In the genomic region with DNA sequence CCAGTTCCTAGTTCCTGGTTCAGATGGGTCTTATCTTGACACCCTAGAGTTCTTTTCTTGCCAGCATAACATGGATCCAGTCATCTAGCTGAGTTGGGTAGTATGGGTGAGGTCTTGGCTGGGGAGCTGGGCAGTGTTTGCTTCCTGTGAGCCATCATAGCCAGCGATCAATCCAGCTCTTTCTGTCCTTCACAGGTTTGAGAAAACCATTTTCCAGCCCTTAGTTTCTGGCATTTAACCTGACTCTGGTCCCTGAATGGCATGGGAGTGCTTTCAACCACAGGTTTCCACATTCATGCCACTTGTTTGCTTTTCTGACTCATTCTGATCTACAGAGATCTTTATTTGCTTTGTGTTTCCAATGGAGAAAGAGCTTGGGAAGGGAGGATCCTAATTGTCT, we compare ENCODE assay signal across 17 cellular contexts. TPM values are rescaled to one million over a fixed set of nuclear protein-coding genes. Genes with fewer than 3 reads are reported as not detected.
DNase-seq lines count a peak whose midpoint lies in the region; ATAC-seq, FAIRE-seq and TF ChIP-seq lines count a peak whose summit lies in the region.
"Had no signal": no experiment of that assay in that cellular context is flagged by ENCODE, and none has a peak within 500 bp of the region (broad histone marks: within the 10 kb centered on the region; RNA-seq: fewer than 3 reads in every experiment).

No MANE protein-coding gene starts in this region.

- TF ChIP-seq CTCF in MCF 10A (IDR thresholded peaks at IDR 0.05; ENCODE audit: unreplicated experiment): no peak
- no peak for TF ChIP-seq CTCF in pancreas (IDR thresholded peaks at IDR 0.05)
- no peak for TF ChIP-seq CTCF in osteocyte (IDR thresholded peaks at IDR 0.05)

- POLR2A ChIA-PET in MCF 10A (lab: Yijun Ruan, JAX): no interaction called here
- POLR2A ChIA-PET in CD4-positive, alpha-beta memory T cell (lab: Charles Lee; ENCODE audit: partially characterized antibody): no interaction called here
- POLR2A ChIA-PET in naive thymus-derived CD4-positive, alpha-beta T cell (lab: Charles Lee): no interaction called here

- 16 to 47% methylated on average over 1 of the region's 1 CpG for WGBS in pancreas, 2 donors

- no peaks in the 10 kb centered on the region for H3K36me3 Mint-ChIP-seq in MCF 10A (ENCODE audit: insufficient read depth, unreplicated experiment)
- no peaks in the 10 kb centered on the region for H3K36me3 Mint-ChIP-seq in CD4-positive, alpha-beta memory T cell
- no peaks in the 10 kb centered on the region for H3K36me3 Mint-ChIP-seq in naive thymus-derived CD4-positive, alpha-beta T cell
- H3K36me3 Mint-ChIP-seq in osteocyte (ENCODE audit: unreplicated experiment): no peaks in the 10 kb centered on the region

- no peak for TF ChIP-seq POLR2A in GM12891 (IDR thresholded peaks at IDR 0.05; ENCODE audit: low read depth, low read length)

- intact Hi-C loops in MCF 10A (cut with micrococcal nuclease) (no loop called here), pancreas (cut with DNase I) (no loop called here)
- intact Hi-C loops in CD4-positive, alpha-beta memory T cell (cut with micrococcal nuclease): no loop called here
- intact Hi-C loops in naive thymus-derived CD4-positive, alpha-beta T cell (cut with micrococcal nuclease): no loop called here

- H3K4me3 ChIP-seq in pancreas: no peak overlapping the region
- H3K4me3 ChIP-seq in CD4-positive, alpha-beta memory T cell (ENCODE audit: low read length in 2 of 2): no peak overlapping the region
- no peak overlapping the region for H3K4me3 ChIP-seq in naive thymus-derived CD4-positive, alpha-beta T cell (ENCODE audit: low read length)
- H3K4me3 ChIP-seq: spleen, thoracic aorta had no signal

- no peak overlapping the region for H3K27ac Mint-ChIP-seq in MCF 10A (ENCODE audit: low read depth, unreplicated experiment)
- H3K27ac Mint-ChIP-seq in CD4-positive, alpha-beta memory T cell: no peak overlapping the region
- H3K27ac Mint-ChIP-seq in naive thymus-derived CD4-positive, alpha-beta T cell: no peak overlapping the region
- no peak overlapping the region for H3K27ac Mint-ChIP-seq in osteocyte (ENCODE audit: unreplicated experiment)
- H3K27ac Mint-ChIP-seq: activated B cell treated with CpG ODN at 0.5 μM for 24 hours had no signal

- H3K27me3 Mint-ChIP-seq in MCF 10A (ENCODE audit: insufficient read depth, unreplicated experiment) (peaks cover 18% of the 10 kb centered on the region), osteocyte (ENCODE audit: unreplicated experiment) (no peaks in the 10 kb centered on the region)
- no peaks in the 10 kb centered on the region for H3K27me3 Mint-ChIP-seq in CD4-positive, alpha-beta memory T cell
- H3K27me3 Mint-ChIP-seq in naive thymus-derived CD4-positive, alpha-beta T cell: no peaks in the 10 kb centered on the region
- H3K27me3 Mint-ChIP-seq: activated B cell treated with CpG ODN at 0.5 μM for 24 hours had no signal

- H3K27me3 ChIP-seq in pancreas: no peaks in the 10 kb centered on the region
- H3K27me3 ChIP-seq in CD4-positive, alpha-beta memory T cell (ENCODE audit: insufficient read depth, low read length): no peaks in the 10 kb centered on the region
- H3K27me3 ChIP-seq in naive thymus-derived CD4-positive, alpha-beta T cell (ENCODE audit: control insufficient read depth in 2 of 2, insufficient read depth in 2 of 2, low read length in 2 of 2): no peaks in the 10 kb centered on the region
- H3K27me3 ChIP-seq: spleen had no signal

- no peaks in the 10 kb centered on the region for H3K36me3 ChIP-seq in pancreas
- no peaks in the 10 kb centered on the region for H3K36me3 ChIP-seq in CD4-positive, alpha-beta memory T cell (ENCODE audit: insufficient read depth, low read length)
- no peaks in the 10 kb centered on the region for H3K36me3 ChIP-seq in naive thymus-derived CD4-positive, alpha-beta T cell (ENCODE audit: control insufficient read depth in 2 of 3, insufficient read depth in 3 of 3, low read length in 3 of 3)
- H3K36me3 ChIP-seq: spleen, thoracic aorta had no signal

- BruUV-seq in MCF 10A (replicated peaks; lab: Mats Ljungman, UMichigan): no TSS peak

- peak; percentile 69 for FAIRE-seq in GM12891 (lab: Jason Lieb, UNC)
- FAIRE-seq in pancreas (lab: Jason Lieb, UNC): no peak

- H3K9me3 Mint-ChIP-seq in MCF 10A (ENCODE audit: unreplicated experiment): no peaks in the 10 kb centered on the region
- H3K9me3 Mint-ChIP-seq in CD4-positive, alpha-beta memory T cell: peaks cover 0 to 13% (median 4%) of the 10 kb centered on the region in 8 donors
- H3K9me3 Mint-ChIP-seq in naive thymus-derived CD4-positive, alpha-beta T cell: peaks cover 0 to 10% (median 2%) of the 10 kb centered on the region in 11 donors
- peaks cover 14% of the 10 kb centered on the region for H3K9me3 Mint-ChIP-seq in osteocyte (ENCODE audit: unreplicated experiment)
- H3K9me3 Mint-ChIP-seq: activated B cell treated with CpG ODN at 0.5 μM for 24 hours had no signal

- no peak overlapping the region for H3K4me3 Mint-ChIP-seq in MCF 10A (ENCODE audit: unreplicated experiment)
- H3K4me3 Mint-ChIP-seq in CD4-positive, alpha-beta memory T cell: no peak overlapping the region
- H3K4me3 Mint-ChIP-seq in naive thymus-derived CD4-positive, alpha-beta T cell: no peak overlapping the region
- no peak overlapping the region for H3K4me3 Mint-ChIP-seq in osteocyte (ENCODE audit: unreplicated experiment)
- H3K4me3 Mint-ChIP-seq: activated B cell treated with CpG ODN at 0.5 μM for 24 hours had no signal

- H3K4me1 Mint-ChIP-seq in MCF 10A (ENCODE audit: insufficient read depth, unreplicated experiment): no peaks in the 10 kb centered on the region
- no peaks in the 10 kb centered on the region for H3K4me1 Mint-ChIP-seq in CD4-positive, alpha-beta memory T cell
- peaks cover 0 to 8% (median 0%) of the 10 kb centered on the region in 7 donors for H3K4me1 Mint-ChIP-seq in naive thymus-derived CD4-positive, alpha-beta T cell
- peaks cover 1% of the 10 kb centered on the region for H3K4me1 Mint-ChIP-seq in osteocyte (ENCODE audit: unreplicated experiment)
- H3K4me1 Mint-ChIP-seq: activated B cell treated with CpG ODN at 0.5 μM for 24 hours had no signal

- no peaks in the 10 kb centered on the region for H3K9me3 ChIP-seq in pancreas
- H3K9me3 ChIP-seq in CD4-positive, alpha-beta memory T cell (ENCODE audit: control insufficient read depth in 1 of 2, low read length in 2 of 2): no peaks in the 10 kb centered on the region
- H3K9me3 ChIP-seq in naive thymus-derived CD4-positive, alpha-beta T cell (ENCODE audit: control insufficient read depth in 2 of 3, low read length in 3 of 3): no peaks in the 10 kb centered on the region
- H3K9me3 ChIP-seq: Caco-2, thoracic aorta had no signal

- ATAC-seq in pancreas: peak; percentile 90 to 94 (median 92)
- no peak for ATAC-seq in naive thymus-derived CD4-positive, alpha-beta T cell

- DNase-seq in GM12891 (ENCODE audit: insufficient read length, low spot score): no peak
- DNase-seq in NCI-H2029 treated with DMSO at 0.1 percent for 48 hours (lab: John Stamatoyannopoulos, UW): peak; percentile 55
- DNase-seq in MCF 10A (ENCODE audit: unreplicated experiment): peak; percentile 65
- DNase-seq in pancreas: peak in 4 of 6 donors; percentile 57 to 80 (median 63)
- DNase-seq in CD4-positive, alpha-beta memory T cell: no peak
- no peak for DNase-seq in naive thymus-derived CD4-positive, alpha-beta T cell
- no peak for DNase-seq in osteocyte (ENCODE audit: extremely low spot score, unreplicated experiment)
- DNase-seq: activated B cell treated with CpG ODN at 0.5 μM for 24 hours; activated T-cell treated with anti-CD3 and anti-CD28 coated beads for 4 hours; anterior cingulate cortex; Caco-2; effector CD8-positive, alpha-beta T cell; NCI-H446; spleen had no signal

- CTCF ChIA-PET in MCF 10A (lab: Yijun Ruan, JAX): interaction anchor here (0.7 to 0.9 kb wide), 2 partner anchors 32 to 176 kb away, joined by 3 read pairs; no protein-coding TSS in a partner anchor
- CTCF ChIA-PET in CD4-positive, alpha-beta memory T cell (lab: Charles Lee; ENCODE audit: partially characterized antibody): no interaction called here
- CTCF ChIA-PET in naive thymus-derived CD4-positive, alpha-beta T cell (lab: Charles Lee): interaction anchor here (0.8 kb wide), 1 partner anchor 34 kb away, joined by 3 read pairs; no protein-coding TSS in a partner anchor

- H3K4me1 ChIP-seq in pancreas: peaks cover 7 to 20% (median 19%) of the 10 kb centered on the region in 3 donors
- no peaks in the 10 kb centered on the region for H3K4me1 ChIP-seq in CD4-positive, alpha-beta memory T cell (ENCODE audit: insufficient read depth, low read length)
- no peaks in the 10 kb centered on the region for H3K4me1 ChIP-seq in naive thymus-derived CD4-positive, alpha-beta T cell (ENCODE audit: control insufficient read depth in 2 of 2, insufficient read depth in 2 of 2, low read length in 2 of 2)
- H3K4me1 ChIP-seq: Caco-2, spleen had no signal

- peak overlapping the region in 3 of 4 donors; percentile 48 to 74 (median 59) for H3K27ac ChIP-seq in pancreas
- no peak overlapping the region for H3K27ac ChIP-seq in CD4-positive, alpha-beta memory T cell (ENCODE audit: low read depth, low read length)
- H3K27ac ChIP-seq in naive thymus-derived CD4-positive, alpha-beta T cell (ENCODE audit: low read depth, low read length): no peak overlapping the region
- H3K27ac ChIP-seq: spleen, thoracic aorta had no signal

TF ChIP-seq in GM12891, 5 proteins besides CTCF, POLR2A, EP300 and RAD21:
- no peak for TF ChIP-seq POU2F2 (IDR thresholded peaks at IDR 0.05; ENCODE audit: low read depth, low read length)
- TF ChIP-seq SPI1 (IDR thresholded peaks at IDR 0.05; ENCODE audit: low read depth, low read length): no peak
- TF ChIP-seq TAF1 (IDR thresholded peaks at IDR 0.05; ENCODE audit: low read depth, low read length): no peak
- no peak for TF ChIP-seq POLR2AphosphoS5 (IDR thresholded peaks at IDR 0.05; ENCODE audit: low read depth, low read length)
- no peak for TF ChIP-seq PAX5 (IDR thresholded peaks at IDR 0.05; ENCODE audit: insufficient read depth, low read length, severe bottlenecking)

RNA-seq across cellular contexts. Expression of a gene that starts 8.6 kb away (rescaled TPM):
- not detected for polyA plus RNA-seq in GM12891 (2012; ENCODE audit: low read depth, missing spikeins)
- not detected in 2 replicates for total RNA-seq in MCF 10A (2022)
- under 1 TPM in 3 of 6 donors, not detected in 3; 0.09 to 0.19 (median 0.13) TPM for total RNA-seq in pancreas
- under 1 TPM; 0.02 to 0.04 TPM for polyA plus RNA-seq in pancreas
- total RNA-seq in CD4-positive, alpha-beta memory T cell: not detected
- polyA plus RNA-seq in CD4-positive, alpha-beta memory T cell: not detected
- total RNA-seq in naive thymus-derived CD4-positive, alpha-beta T cell: not detected
- not detected for polyA plus RNA-seq in naive thymus-derived CD4-positive, alpha-beta T cell
- total RNA-seq in osteocyte: not detected in 2 replicates
- total RNA-seq: activated B cell treated with CpG ODN at 0.5 μM for 24 hours, Caco-2, M059J, SK-MEL-5, spleen, thoracic aorta had no signal
- polyA plus RNA-seq: spleen had no signal

Comparison
In these comparisons a context has a peak if more than half of its experiments do, and no peak if none do; other contexts are left out.
1. DNase-seq: peak in NCI-H2029 treated with DMSO at 0.1 percent for 48 hours (single experiment), MCF 10A (single experiment) and pancreas (4 of 6); none in GM12891 (single experiment), CD4-positive, alpha-beta memory T cell (0 of 5), naive thymus-derived CD4-positive, alpha-beta T cell (0 of 9) and osteocyte (single experiment).
2. H3K27ac ChIP-seq: peak in pancreas (3 of 4); none in CD4-positive, alpha-beta memory T cell (single experiment) and naive thymus-derived CD4-positive, alpha-beta T cell (single experiment).